Comparison of ENCODE assay signal across 8 cellular contexts in genomic region chr9:78023003-78023741, GRCh38. TPM values are rescaled to one million over a fixed set of nuclear protein-coding genes. Genes with fewer than 3 reads are reported as not detected.
DNase-seq lines count a peak whose midpoint lies in the region; ATAC-seq and TF ChIP-seq lines count a peak whose summit lies in the region.

No MANE protein-coding gene starts in this region.

- ATAC-seq in GM18520 (IDR thresholded peaks at IDR 0.05; ENCODE audit: unreplicated experiment): no peak

- no peak overlapping the region for H3K4me3 ChIP-seq in foreskin fibroblast (ENCODE audit: low read depth in 1 of 2, low read length in 2 of 2)

- DNase-seq in H4 (ENCODE audit: low spot score) (peak; percentile 34), SKM-1 (lab: John Stamatoyannopoulos, UW; ENCODE audit: unreplicated experiment) (peak; percentile 47), foreskin fibroblast (peak; percentile 75 to 81), retina (peak; percentile 40), NCI-H187 treated with DMSO at 0.1 percent for 48 hours (lab: John Stamatoyannopoulos, UW) (no peak), amniotic stem cell (lab: John Stamatoyannopoulos, UW) (no peak)
- no peak for DNase-seq in stimulated activated CD4-positive, alpha-beta T cell treated with anti-CD3 and anti-CD28 coated beads, Interleukin-1b, Interleukin-23, amount 100 ng/mL, for 48 hours

- no peak for TF ChIP-seq CTCF in foreskin fibroblast (IDR thresholded peaks at IDR 0.05; ENCODE audit: low read depth, low read length)

RNA-seq across cellular contexts. Expression of gene GNAQ, which starts 8.4 kb away (rescaled TPM):
- 17.5 and 20.6 TPM in 2 replicates for total RNA-seq in H4 (2014; rRNA removed; shearing (Covaris generic))

Comparison
In these comparisons a context has a peak if more than half of its experiments do, and no peak if none do; other contexts are left out.
1. DNase-seq: peak in H4 (single experiment), SKM-1 (single experiment), foreskin fibroblast (2 of 2) and retina (single experiment); none in NCI-H187 treated with DMSO at 0.1 percent for 48 hours (single experiment), amniotic stem cell (single experiment) and stimulated activated CD4-positive, alpha-beta T cell treated with anti-CD3 and anti-CD28 coated beads, Interleukin-1b, Interleukin-23, amount 100 ng/mL, for 48 hours (single experiment).